13 cellular contexts compared by ENCODE assay signal in genomic region chr16:646679-647172, GRCh38. TPM values are rescaled to one million over a fixed set of nuclear protein-coding genes. Genes with fewer than 3 reads are reported as not detected.
DNase-seq lines count a peak whose midpoint lies in the region; ATAC-seq, FAIRE-seq and TF ChIP-seq lines count a peak whose summit lies in the region.
"Had no signal": no experiment of that assay in that cellular context is flagged by ENCODE, and none has a peak within 500 bp of the region (broad histone marks: within the 10 kb centered on the region; RNA-seq: fewer than 3 reads in every experiment).

No MANE protein-coding gene starts in this region.

- H3K27me3 Mint-ChIP-seq in stimulated activated naive CD8-positive, alpha-beta T cell treated with anti-CD3 and anti-CD28 coated beads, Interleukin-15, Interleukin-2, amounts not matched to agents 100 ng/mL and 50 ng/mL, for 24 hours = no peaks in the 10 kb centered on the region
- H3K27me3 Mint-ChIP-seq in neural crest cell (ENCODE audit: low read depth) = peaks cover 2% of the 10 kb centered on the region

- TF ChIP-seq EP300 in GM12878 (IDR thresholded peaks at IDR 0.05; ENCODE audit: borderline replicate concordance in 1 of 2, control insufficient read depth in 1 of 2, low read depth in 2 of 2, low read length in 2 of 2) = no peak

- peaks cover 24% of the 10 kb centered on the region for H3K4me1 Mint-ChIP-seq in stimulated activated naive CD8-positive, alpha-beta T cell treated with anti-CD3 and anti-CD28 coated beads, Interleukin-15, Interleukin-2, amounts not matched to agents 100 ng/mL and 50 ng/mL, for 24 hours (ENCODE audit: low read depth)
- no peaks in the 10 kb centered on the region for H3K4me1 Mint-ChIP-seq in neural crest cell

- RAD21 ChIA-PET in GM12878 (lab: Charles Lee; ENCODE audit: unreplicated experiment) = interaction anchor here (1.8 kb wide), 1 partner anchor 14 kb away, joined by 7 read pairs; no protein-coding TSS in a partner anchor

- H3K4me2 ChIP-seq in GM12878 (ENCODE audit: control insufficient read depth, insufficient read depth) = no peak overlapping the region; the same call in 1 of the 2 replicates

- no peak for FAIRE-seq in GM12878 (lab: Jason Lieb, UNC)
- FAIRE-seq in GM12892 (lab: Jason Lieb, UNC) = no peak
- FAIRE-seq: frontal cortex had no signal

- H4K20me1 ChIP-seq in GM12878 (ENCODE audit: control insufficient read depth, insufficient read depth) = no peaks in the 10 kb centered on the region

- no peak overlapping the region for H3K27ac ChIP-seq in GM12878 (ENCODE audit: control insufficient read depth, insufficient read depth)
- H3K27ac ChIP-seq: vagina had no signal

- no peaks in the 10 kb centered on the region for H3K27me3 ChIP-seq in GM12878 (replicated peaks in 1 of 2; ENCODE audit: control insufficient read depth in 2 of 2, insufficient read depth in 2 of 2, low read length in 1 of 2)
- H3K27me3 ChIP-seq: vagina had no signal

- intact Hi-C loops in GM12878 (cut with micrococcal nuclease; ENCODE audit: unreplicated experiment) = no loop called here

- no peak overlapping the region for H3K4me3 Mint-ChIP-seq in stimulated activated naive CD8-positive, alpha-beta T cell treated with anti-CD3 and anti-CD28 coated beads, Interleukin-15, Interleukin-2, amounts not matched to agents 100 ng/mL and 50 ng/mL, for 24 hours
- H3K4me3 Mint-ChIP-seq in neural crest cell = peak overlapping the region; percentile 67

- POLR2A ChIA-PET in GM12878 (lab: Charles Lee) = interaction anchor here (1.2 to 1.4 kb wide), 2 partner anchors 9 to 10 kb away, joined by 3 to 4 read pairs; partner anchors contain the start of gene METTL26

- TF ChIP-seq CTCF in GM12878 (IDR thresholded peaks at IDR 0.05 in 2 of 3, conservative IDR thresholded peaks at IDR 0.05 in 1 of 3; ENCODE audit: control insufficient read depth in 2 of 3, extremely low read depth in 1 of 3, insufficient read depth in 1 of 3, low read depth in 3 of 3, low read length in 3 of 3) (no peak), neural crest cell (conservative IDR thresholded peaks at IDR 0.05) (no peak)

- H3K4me3 ChIP-seq in GM12878 = no peak overlapping the region
- H3K4me3 ChIP-seq: vagina had no signal

- no peak overlapping the region for H3K9ac ChIP-seq in GM12878 (ENCODE audit: control insufficient read depth, insufficient read depth, low read length)

- TF ChIP-seq POLR2A in GM12878 (IDR thresholded peaks at IDR 0.05; ENCODE audit: low read depth, low read length) (0 out of 2 replicates have a peak, but pooled peaks have one; percentile 25), GM12892 (IDR thresholded peaks at IDR 0.05; ENCODE audit: low read depth, low read length) (no peak)

- peak overlapping the region; percentile 16 for H3K27ac Mint-ChIP-seq in stimulated activated naive CD8-positive, alpha-beta T cell treated with anti-CD3 and anti-CD28 coated beads, Interleukin-15, Interleukin-2, amounts not matched to agents 100 ng/mL and 50 ng/mL, for 24 hours
- no peak overlapping the region for H3K27ac Mint-ChIP-seq in neural crest cell (ENCODE audit: unreplicated experiment)

- H3K36me3 ChIP-seq in GM12878 (ENCODE audit: control insufficient read depth in 2 of 2, insufficient read depth in 2 of 2, low read length in 1 of 2) = no peaks in the 10 kb centered on the region; a peak in 2 of 4 replicates
- H3K36me3 ChIP-seq: vagina had no signal

- H3K9me3 Mint-ChIP-seq in stimulated activated naive CD8-positive, alpha-beta T cell treated with anti-CD3 and anti-CD28 coated beads, Interleukin-15, Interleukin-2, amounts not matched to agents 100 ng/mL and 50 ng/mL, for 24 hours = no peaks in the 10 kb centered on the region
- H3K9me3 Mint-ChIP-seq in neural crest cell = no peaks in the 10 kb centered on the region

- no peak for TF ChIP-seq RAD21 in GM12878 (IDR thresholded peaks at IDR 0.05; ENCODE audit: insufficient read depth, low read depth, low read length)

- no peaks in the 10 kb centered on the region for H3K9me3 ChIP-seq in GM12878 (replicated peaks; ENCODE audit: control insufficient read depth, insufficient read depth, low read length)
- H3K9me3 ChIP-seq: vagina had no signal

- CTCF ChIA-PET in GM12878 (lab: Yijun Ruan, JAX) = interaction anchor here (3.1 kb wide), 1 partner anchor 21 kb away, joined by 11 read pairs; the partner anchor contains the start of gene RHOT2

- no peak for DNase-seq in stimulated activated naive CD8-positive, alpha-beta T cell treated with anti-CD3 and anti-CD28 coated beads, Interleukin-15, Interleukin-2, amounts not matched to agents 100 U/mL and 50 U/mL, for 24 hours
- DNase-seq in GM12878 (ENCODE audit: low read depth, low spot score) (no peak), neural crest cell (ENCODE audit: low read depth, low spot score) (no peak), middle frontal gyrus (ENCODE audit: extremely low spot score, low spot score) (no peak), NCI-H524 treated with DMSO at 0.1 percent for 48 hours (lab: John Stamatoyannopoulos, UW) (no peak), GM12892 (ENCODE audit: insufficient read length) (no peak)
- DNase-seq in stimulated activated CD4-positive, alpha-beta T cell treated with anti-CD3 and anti-CD28 coated beads, Interleukin-15, amount 100 ng/mL, for 24 hours = no peak
- DNase-seq: activated CD4-positive, alpha-beta T cell treated with anti-CD3 and anti-CD28 coated beads for 4 hours; mesenchymal stem cell; NCI-H1417 had no signal

- BruUV-seq in GM12878 (replicated peaks; lab: Mats Ljungman, UMichigan) = no TSS peak

- in situ Hi-C loops in GM12878 (cut with MboI) = no loop called here

- H2AFZ ChIP-seq in GM12878 (ENCODE audit: control insufficient read depth, low read depth, low read length) = no peak overlapping the region

- SMC1A ChIA-PET in GM12878 (lab: Charles Lee; ENCODE audit: uncharacterized antibody, unreplicated experiment) = no interaction called here

- H3K79me2 ChIP-seq in GM12878 (ENCODE audit: control insufficient read depth, insufficient read depth, low read length) = peaks cover 39% of the 10 kb centered on the region

- H3K4me1 ChIP-seq in GM12878 (ENCODE audit: control insufficient read depth, insufficient read depth, low read length) = peaks cover 9% of the 10 kb centered on the region

- peaks cover 10% of the 10 kb centered on the region for H3K36me3 Mint-ChIP-seq in stimulated activated naive CD8-positive, alpha-beta T cell treated with anti-CD3 and anti-CD28 coated beads, Interleukin-15, Interleukin-2, amounts not matched to agents 100 ng/mL and 50 ng/mL, for 24 hours (ENCODE audit: low read depth)
- H3K36me3 Mint-ChIP-seq in neural crest cell (ENCODE audit: low read depth) = no peaks in the 10 kb centered on the region

- ATAC-seq in stimulated activated naive CD8-positive, alpha-beta T cell treated with anti-CD3 and anti-CD28 coated beads, Interleukin-15, Interleukin-2, amounts not matched to agents 100 U/mL and 50 U/mL, for 24 hours = no peak
- no peak for ATAC-seq in GM12878

- WGBS in GM12878 (ENCODE audit: insufficient coverage, insufficient replicate concordance, low lambda C conversion rate, missing lambda C conversion rate) = 69% methylated on average over 22 of the region's 22 CpGs

RNA-seq across cellular contexts. Expression of gene WDR90, which starts 2.4 kb away (rescaled TPM):
- total RNA-seq in GM12878 (2013; cell fraction: nucleolus; rRNA removed) = 113 and 123 TPM in 2 replicates
- total RNA-seq in GM12878 (2014; rRNA removed) (20.2 and 25.2 TPM in 2 replicates), GM12878 (2014; rRNA removed; fragmentation: Illumina TruSeq; extraction: Trizol) (6.9 and 7.4 TPM in 2 replicates), GM12878 (2021) (55.5 and 65.0 TPM in 2 replicates), neural crest cell (95.8 and 97.0 TPM in 2 replicates)
- 6.7 TPM for polyA plus RNA-seq in GM12878 (2011; ENCODE audit: low read depth)
- polyA plus RNA-seq in GM12878 (2011; rRNA removed) (8.4 and 13.0 TPM in 2 replicates), GM12878 (2014; fragmentation: Illumina TruSeq; extraction: Trizol) (0.79 and 5.9 TPM in 2 replicates), GM12878 (2014; fragmentation: Nextera tagmentation; extraction: Ambion mirVana) (1 to 10 TPM; 2.0 to 5.9 TPM), GM12878 (2014; rRNA removed) (56.5 and 67.0 TPM in 2 replicates), GM12878 (2016; fragmentation: Nextera tagmentation; extraction: Ambion mirVana) (10 to 100 TPM; 20.4 to 24.8 TPM)
- 13.5 and 23.7 TPM in 2 replicates for polyA plus RNA-seq in GM12878 (2011; cell fraction: cytosol; rRNA removed)
- 303 and 408 TPM in 2 replicates for polyA plus RNA-seq in GM12878 (2011; cell fraction: nucleus; rRNA removed)
- 25.9 and 32.2 TPM in 2 replicates for polyA plus RNA-seq in GM12878 (2012)
- 8.3 and 17.8 TPM in 2 replicates for polyA minus RNA-seq in GM12878 (2011; rRNA and poly(A)+ RNA removed)
- 8.8 and 10.2 TPM in 2 replicates for polyA minus RNA-seq in GM12878 (2011; cell fraction: cytosol; rRNA and poly(A)+ RNA removed)
- polyA minus RNA-seq in GM12878 (2011; cell fraction: nucleus; rRNA and poly(A)+ RNA removed) = 45.9 and 75.3 TPM in 2 replicates
- polyA plus RNA-seq in GM12892 (2012; ENCODE audit: missing spikeins) = 21.1 TPM

RNA-seq across cellular contexts. Expression of gene MCRIP2, which starts 5.1 kb away (rescaled TPM):
- total RNA-seq in GM12878 (2013; cell fraction: nucleolus; rRNA removed) = 42.8 and 49.5 TPM in 2 replicates
- total RNA-seq in GM12878 (2014; rRNA removed) = 77.5 and 93.1 TPM in 2 replicates
- total RNA-seq in GM12878 (2014; rRNA removed; fragmentation: Illumina TruSeq; extraction: Trizol) = 16.9 and 21.3 TPM in 2 replicates
- 83.0 and 92.2 TPM in 2 replicates for total RNA-seq in GM12878 (2021)
- polyA plus RNA-seq in GM12878 (2011; ENCODE audit: low read depth) = 12.3 TPM
- polyA plus RNA-seq in GM12878 (2011; rRNA removed) = 15.2 and 37.4 TPM in 2 replicates
- 76.4 and 115 TPM in 2 replicates for polyA plus RNA-seq in GM12878 (2011; cell fraction: cytosol; rRNA removed)
- polyA plus RNA-seq in GM12878 (2011; cell fraction: nucleus; rRNA removed) = 85.8 and 105 TPM in 2 replicates
- polyA plus RNA-seq in GM12878 (2012) = 44.3 and 57.9 TPM in 2 replicates
- 1.6 and 6.1 TPM in 2 replicates for polyA plus RNA-seq in GM12878 (2014; fragmentation: Illumina TruSeq; extraction: Trizol)
- 1 to 10 TPM in 1 of 2 experiments, under 1 TPM in 1; 0.19 to 4.3 TPM for polyA plus RNA-seq in GM12878 (2014; fragmentation: Nextera tagmentation; extraction: Ambion mirVana)
- 83.0 and 105 TPM in 2 replicates for polyA plus RNA-seq in GM12878 (2014; rRNA removed)
- polyA plus RNA-seq in GM12878 (2016; fragmentation: Nextera tagmentation; extraction: Ambion mirVana) = 10 to 100 TPM; 78.3 to 84.5 TPM
- polyA minus RNA-seq in GM12878 (2011; rRNA and poly(A)+ RNA removed) = 8.6 and 27.5 TPM in 2 replicates
- polyA minus RNA-seq in GM12878 (2011; cell fraction: cytosol; rRNA and poly(A)+ RNA removed) = 18.1 and 21.1 TPM in 2 replicates
- 16.1 and 27.6 TPM in 2 replicates for polyA minus RNA-seq in GM12878 (2011; cell fraction: nucleus; rRNA and poly(A)+ RNA removed)
- 16.2 and 17.6 TPM in 2 replicates for total RNA-seq in neural crest cell
- polyA plus RNA-seq in GM12892 (2012; ENCODE audit: missing spikeins) = 17.0 TPM

RNA-seq across cellular contexts. Expression of gene METTL26, which starts 10.6 kb away (rescaled TPM):
- 36.1 and 45.7 TPM in 2 replicates for total RNA-seq in GM12878 (2013; cell fraction: nucleolus; rRNA removed)
- total RNA-seq in GM12878 (2014; rRNA removed) = 107 and 116 TPM in 2 replicates
- total RNA-seq in GM12878 (2014; rRNA removed; fragmentation: Illumina TruSeq; extraction: Trizol) = 31.9 and 36.2 TPM in 2 replicates
- 94.0 and 97.0 TPM in 2 replicates for total RNA-seq in GM12878 (2021)
- polyA plus RNA-seq in GM12878 (2011; ENCODE audit: low read depth) = 18.2 TPM
- 33.7 and 61.6 TPM in 2 replicates for polyA plus RNA-seq in GM12878 (2011; rRNA removed)
- polyA plus RNA-seq in GM12878 (2011; cell fraction: cytosol; rRNA removed) = 85.5 and 144 TPM in 2 replicates
- polyA plus RNA-seq in GM12878 (2011; cell fraction: nucleus; rRNA removed) = 134 and 142 TPM in 2 replicates
- polyA plus RNA-seq in GM12878 (2012) = 70.4 and 79.4 TPM in 2 replicates
- polyA plus RNA-seq in GM12878 (2014; fragmentation: Illumina TruSeq; extraction: Trizol) = 14.0 and 25.0 TPM in 2 replicates
- polyA plus RNA-seq in GM12878 (2014; fragmentation: Nextera tagmentation; extraction: Ambion mirVana) = 10 to 100 TPM in 1 of 2 experiments, 1 to 10 TPM in 1; 5.4 to 12.0 TPM
- polyA plus RNA-seq in GM12878 (2014; rRNA removed) = 163 and 172 TPM in 2 replicates
- 100 to 1,000 TPM; 140 to 155 TPM for polyA plus RNA-seq in GM12878 (2016; fragmentation: Nextera tagmentation; extraction: Ambion mirVana)
- polyA minus RNA-seq in GM12878 (2011; rRNA and poly(A)+ RNA removed) = 9.9 and 31.1 TPM in 2 replicates
- 32.5 and 41.2 TPM in 2 replicates for polyA minus RNA-seq in GM12878 (2011; cell fraction: cytosol; rRNA and poly(A)+ RNA removed)
- 34.7 and 43.1 TPM in 2 replicates for polyA minus RNA-seq in GM12878 (2011; cell fraction: nucleus; rRNA and poly(A)+ RNA removed)
- 73.4 and 75.3 TPM in 2 replicates for total RNA-seq in neural crest cell
- 44.1 TPM for polyA plus RNA-seq in GM12892 (2012; ENCODE audit: missing spikeins)

RNA-seq across cellular contexts. Expression of gene WFIKKN1, which starts 15.9 kb away (rescaled TPM):
- 0.71 and 1.3 TPM in 2 replicates for total RNA-seq in GM12878 (2013; cell fraction: nucleolus; rRNA removed)
- total RNA-seq in GM12878 (2014; rRNA removed) = 0.06 and 0.11 TPM in 2 replicates
- 0.04 TPM in 1 of 2 replicates, not detected in the other for total RNA-seq in GM12878 (2014; rRNA removed; fragmentation: Illumina TruSeq; extraction: Trizol)
- 0.27 and 0.41 TPM in 2 replicates for total RNA-seq in GM12878 (2021)
- polyA plus RNA-seq in GM12878 (2011; ENCODE audit: low read depth) = not detected
- 0.01 and 0.03 TPM in 2 replicates for polyA plus RNA-seq in GM12878 (2011; rRNA removed)
- 0.04 and 0.08 TPM in 2 replicates for polyA plus RNA-seq in GM12878 (2011; cell fraction: cytosol; rRNA removed)
- polyA plus RNA-seq in GM12878 (2011; cell fraction: nucleus; rRNA removed) = 0.81 and 1.0 TPM in 2 replicates
- 0.12 and 0.18 TPM in 2 replicates for polyA plus RNA-seq in GM12878 (2012)
- 0.01 TPM in 1 of 2 replicates, not detected in the other for polyA plus RNA-seq in GM12878 (2014; fragmentation: Illumina TruSeq; extraction: Trizol)
- not detected for polyA plus RNA-seq in GM12878 (2014; fragmentation: Nextera tagmentation; extraction: Ambion mirVana)
- 0.15 and 0.62 TPM in 2 replicates for polyA plus RNA-seq in GM12878 (2014; rRNA removed)
- under 1 TPM; 0.05 to 0.19 TPM for polyA plus RNA-seq in GM12878 (2016; fragmentation: Nextera tagmentation; extraction: Ambion mirVana)
- polyA minus RNA-seq in GM12878 (2011; rRNA and poly(A)+ RNA removed) = 0.05 and 0.07 TPM in 2 replicates
- polyA minus RNA-seq in GM12878 (2011; cell fraction: cytosol; rRNA and poly(A)+ RNA removed) = not detected in 2 replicates
- 0.36 and 0.86 TPM in 2 replicates for polyA minus RNA-seq in GM12878 (2011; cell fraction: nucleus; rRNA and poly(A)+ RNA removed)
- total RNA-seq in neural crest cell = 8.1 and 8.5 TPM in 2 replicates
- polyA plus RNA-seq in GM12892 (2012; ENCODE audit: missing spikeins) = not detected

RNA-seq across cellular contexts. Expression of gene RHOT2, which starts 21.2 kb away (rescaled TPM):
- 119 and 139 TPM in 2 replicates for total RNA-seq in GM12878 (2013; cell fraction: nucleolus; rRNA removed)
- total RNA-seq in GM12878 (2014; rRNA removed) (57.3 and 77.8 TPM in 2 replicates), GM12878 (2014; rRNA removed; fragmentation: Illumina TruSeq; extraction: Trizol) (20.6 and 23.5 TPM in 2 replicates), GM12878 (2021) (149 and 167 TPM in 2 replicates), neural crest cell (171 and 189 TPM in 2 replicates)
- 39.2 TPM for polyA plus RNA-seq in GM12878 (2011; ENCODE audit: low read depth)
- polyA plus RNA-seq in GM12878 (2011; rRNA removed) (31.1 and 61.9 TPM in 2 replicates), GM12878 (2014; fragmentation: Illumina TruSeq; extraction: Trizol) (9.4 and 44.3 TPM in 2 replicates), GM12878 (2014; fragmentation: Nextera tagmentation; extraction: Ambion mirVana) (1 to 10 TPM; 3.7 to 5.6 TPM), GM12878 (2014; rRNA removed) (174 and 190 TPM in 2 replicates), GM12878 (2016; fragmentation: Nextera tagmentation; extraction: Ambion mirVana) (100 to 1,000 TPM; 124 to 141 TPM)
- polyA plus RNA-seq in GM12878 (2011; cell fraction: cytosol; rRNA removed) = 64.6 and 110 TPM in 2 replicates
- polyA plus RNA-seq in GM12878 (2011; cell fraction: nucleus; rRNA removed) = 755 and 892 TPM in 2 replicates
- 84.4 and 122 TPM in 2 replicates for polyA plus RNA-seq in GM12878 (2012)
- 17.0 and 34.0 TPM in 2 replicates for polyA minus RNA-seq in GM12878 (2011; rRNA and poly(A)+ RNA removed)
- polyA minus RNA-seq in GM12878 (2011; cell fraction: cytosol; rRNA and poly(A)+ RNA removed) = 28.9 and 35.5 TPM in 2 replicates
- 107 and 163 TPM in 2 replicates for polyA minus RNA-seq in GM12878 (2011; cell fraction: nucleus; rRNA and poly(A)+ RNA removed)
- polyA plus RNA-seq in GM12892 (2012; ENCODE audit: missing spikeins) = 40.5 TPM
